ENCODE assay signal across 1 cellular context in genomic region chr20:50363479-50363878, GRCh38.
TF ChIP-seq lines count a peak whose summit lies in the region.

No MANE protein-coding gene starts in this region.

TF ChIP-seq in HepG2, 621 proteins besides CTCF, POLR2A, EP300 and RAD21 (continued from another document):
- peak; percentile 22; the same call in 1 of the 2 replicates for TF ChIP-seq ZNF687 (CRISPR knock-in tag; IDR thresholded peaks at IDR 0.05)
- no peak for TF ChIP-seq ARNTL (CRISPR knock-in tag; IDR thresholded peaks at IDR 0.05)
- no peak for TF ChIP-seq ZNF296 (CRISPR knock-in tag; conservative IDR thresholded peaks at IDR 0.05)
- TF ChIP-seq PRDM10 (CRISPR knock-in tag; IDR thresholded peaks at IDR 0.05; ENCODE audit: low read depth): peak; percentile 47; the same call in 1 of the 2 replicates
